In the genomic region with DNA sequence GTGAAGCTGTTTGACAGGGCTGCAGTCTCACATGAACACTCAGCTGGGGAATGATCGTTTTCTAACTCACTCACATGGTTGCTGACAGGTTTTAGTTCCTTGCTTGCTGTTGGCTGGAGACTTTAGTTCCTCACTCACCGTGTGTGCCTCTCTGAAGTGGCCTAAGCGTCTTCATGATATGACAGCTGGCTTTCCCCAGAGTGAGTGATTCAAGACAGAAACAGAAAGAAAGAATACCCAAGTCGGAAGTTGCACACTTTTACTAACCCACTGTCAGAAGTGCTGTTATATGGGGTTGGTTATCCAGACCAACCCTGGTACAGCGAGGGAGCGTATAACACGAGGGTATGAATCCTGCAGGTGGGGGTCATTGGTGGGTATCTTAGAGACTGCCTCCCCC, we compare ENCODE assay signal across 8 cellular contexts.
DNase-seq lines count a peak whose midpoint lies in the region; ATAC-seq and TF ChIP-seq lines count a peak whose summit lies in the region.

No MANE protein-coding gene starts in this region.

- no peaks in the 10 kb centered on the region for H3K79me1 ChIP-seq in neuronal stem cell (ENCODE audit: low read depth, low read length)

- H3K27me3 Mint-ChIP-seq in T-helper 2 cell treated with Interferon-gamma antibody and Interleukin-4, amounts not matched to agents 5 μg/mL and 100 μg/mL, for 36 hours (ENCODE audit: low read depth), result peaks cover 2% of the 10 kb centered on the region

- H3K4me1 Mint-ChIP-seq in T-helper 2 cell treated with Interferon-gamma antibody and Interleukin-4, amounts not matched to agents 5 μg/mL and 100 μg/mL, for 36 hours (ENCODE audit: low read depth), result peaks cover 18% of the 10 kb centered on the region

- WGBS in neuronal stem cell (ENCODE audit: extremely low coverage in 2 of 2, insufficient read length in 2 of 2, insufficient replicate concordance in 1 of 2), 2 donors, result no CpG with 5 or more reads among the region's 7 CpGs

- peak; percentile 18 for TF ChIP-seq POLR2A in GM19099 (IDR thresholded peaks at IDR 0.05; ENCODE audit: extremely low read depth, insufficient read length, low read depth)

- H2AFZ ChIP-seq in neuronal stem cell (ENCODE audit: low read length), result peak overlapping the region; percentile 6

- H2BK5ac ChIP-seq in neuronal stem cell (ENCODE audit: low read length), result no peak overlapping the region

- no peaks in the 10 kb centered on the region for H3K36me3 Mint-ChIP-seq in T-helper 2 cell treated with Interferon-gamma antibody and Interleukin-4, amounts not matched to agents 5 μg/mL and 100 μg/mL, for 36 hours (ENCODE audit: low read depth)

- H3K36me3 ChIP-seq in neuronal stem cell (replicated peaks in 1 of 2; ENCODE audit: control insufficient read depth in 2 of 2, insufficient read depth in 2 of 2, low read length in 2 of 2), result no peaks in the 10 kb centered on the region

- H2BK12ac ChIP-seq in neuronal stem cell (ENCODE audit: low read length), result no peak overlapping the region

- H2BK15ac ChIP-seq in neuronal stem cell (ENCODE audit: low read length), result no peak overlapping the region

- no peaks in the 10 kb centered on the region for H3K9me3 ChIP-seq in neuronal stem cell (replicated peaks in 1 of 2; ENCODE audit: control insufficient read depth in 2 of 2, insufficient read depth in 1 of 2, low read depth in 1 of 2, low read length in 2 of 2)

- no peak overlapping the region for H3K27ac ChIP-seq in neuronal stem cell (replicated peaks; ENCODE audit: low read length)

- peak; percentile 99 for ATAC-seq in HG03064 (IDR thresholded peaks at IDR 0.05; ENCODE audit: low read depth, unreplicated experiment)

- no peak overlapping the region for H4K8ac ChIP-seq in neuronal stem cell (ENCODE audit: low read depth, low read length)

- no peaks in the 10 kb centered on the region for H3K27me3 ChIP-seq in neuronal stem cell (ENCODE audit: control insufficient read depth in 3 of 3, insufficient read depth in 3 of 3, low read depth in 1 of 3, low read length in 3 of 3)

- no peak overlapping the region for H2AK5ac ChIP-seq in neuronal stem cell (ENCODE audit: low read depth, low read length)

- H3K4me3 Mint-ChIP-seq in T-helper 2 cell treated with Interferon-gamma antibody and Interleukin-4, amounts not matched to agents 5 μg/mL and 100 μg/mL, for 36 hours, result peak overlapping the region; percentile 68

- no peak overlapping the region for H3K9ac ChIP-seq in neuronal stem cell (ENCODE audit: low read depth, low read length, poor library complexity)

- H3K23ac ChIP-seq in neuronal stem cell (ENCODE audit: low read depth, low read length, poor library complexity), result no peak overlapping the region

- no peak overlapping the region for H3K4ac ChIP-seq in neuronal stem cell (ENCODE audit: low read length)

- no peak overlapping the region for H2BK120ac ChIP-seq in neuronal stem cell (ENCODE audit: low read depth, low read length)

- no peak overlapping the region for H3K18ac ChIP-seq in neuronal stem cell (ENCODE audit: low read length)

- DNase-seq in T-helper 2 cell treated with Interferon-gamma antibody and Interleukin-4, amounts not matched to agents 5 μg/mL and 100 μg/mL, for 36 hours (ENCODE audit: low spot score), result peak; percentile 77
- DNase-seq in neuronal stem cell (ENCODE audit: low spot score) (no peak), AG08396 (ENCODE audit: low spot score) (no peak), glomerular visceral epithelial cell (ENCODE audit: extremely low spot score) (no peak), HuH-7.5 (ENCODE audit: low spot score) (no peak), cerebellar nuclear complex (lab: John Stamatoyannopoulos, UW) (no peak)

- H3K14ac ChIP-seq in neuronal stem cell (ENCODE audit: low read length), result no peak overlapping the region

- no peaks in the 10 kb centered on the region for H3K9me3 Mint-ChIP-seq in T-helper 2 cell treated with Interferon-gamma antibody and Interleukin-4, amounts not matched to agents 5 μg/mL and 100 μg/mL, for 36 hours

- H4K91ac ChIP-seq in neuronal stem cell (ENCODE audit: low read depth, low read length, poor library complexity), result no peak overlapping the region

- H3K4me3 ChIP-seq in neuronal stem cell (ENCODE audit: low read length in 2 of 2), result no peak overlapping the region

- H3K4me1 ChIP-seq in neuronal stem cell (ENCODE audit: control insufficient read depth in 2 of 2, insufficient read depth in 1 of 2, low read depth in 1 of 2, low read length in 2 of 2), result peaks cover 16 to 17% of the 10 kb centered on the region in 2 donors

- H3K27ac Mint-ChIP-seq in T-helper 2 cell treated with Interferon-gamma antibody and Interleukin-4, amounts not matched to agents 5 μg/mL and 100 μg/mL, for 36 hours, result peak overlapping the region; percentile 88

- no peak overlapping the region for H3K4me2 ChIP-seq in neuronal stem cell (ENCODE audit: insufficient read depth, low read length, poor library complexity, severe bottlenecking)
